In genomic region chr14:26526132-26526531, GRCh38 we compare ENCODE assay signal across 19 cellular contexts.
"Had no signal": no experiment of that assay in that cellular context is flagged by ENCODE, and none has a peak within 500 bp of the region (broad histone marks: within the 10 kb centered on the region; RNA-seq: fewer than 3 reads in every experiment).

No MANE protein-coding gene starts in this region.

- H3K27ac ChIP-seq: brain microvascular endothelial cell, foreskin keratinocyte, right atrium auricular region had no signal

- H3K27me3 ChIP-seq: brain microvascular endothelial cell, foreskin keratinocyte, right atrium auricular region had no signal

- H3K9me3 ChIP-seq: right atrium auricular region had no signal

- ATAC-seq: activated CD8-positive, alpha-beta T cell treated with anti-CD3 and anti-CD28 coated beads for 36 hours; left ventricle myocardium superior had no signal

- H3K4me1 ChIP-seq: foreskin keratinocyte, right atrium auricular region had no signal

- H3K36me3 ChIP-seq: brain microvascular endothelial cell, right atrium auricular region had no signal

- H3K4me3 ChIP-seq: right atrium auricular region had no signal

- DNase-seq: activated B cell treated with CpG ODN at 0.5 μM for 24 hours; activated CD4-positive, alpha-beta T cell treated with anti-CD3 and anti-CD28 coated beads for 48 hours; activated CD8-positive, alpha-beta T cell treated with anti-CD3 and anti-CD28 coated beads for 36 hours; activated effector memory CD4-positive, alpha-beta T cell treated with anti-CD3 and anti-CD28 coated beads, Interleukin-2, amount 50 U/mL, for 16 hours; activated T-cell treated with anti-CD3 and anti-CD28 coated beads, Interleukin-2, amount 50 U/mL, for 48 hours; brain microvascular endothelial cell; cortex of kidney; effector memory CD4-positive, alpha-beta T cell; foreskin keratinocyte; glutamatergic neuron; hypothalamus; left ventricle myocardium superior; nucleus accumbens; posterior cingulate gyrus; stimulated activated CD4-positive, alpha-beta T cell treated with anti-CD3 and anti-CD28 coated beads, Interleukin-4, amount 100 ng/mL, for 4 hours; stimulated activated CD8-positive, alpha-beta memory T cell treated with anti-CD3 and anti-CD28 coated beads, Interleukin-4, amount 100 ng/mL, for 48 hours; stimulated activated naive CD4-positive, alpha-beta T cell treated with Interleukin-2 at 50 U/mL for 16 hours; SW 1271 had no signal
